In the genomic region with DNA sequence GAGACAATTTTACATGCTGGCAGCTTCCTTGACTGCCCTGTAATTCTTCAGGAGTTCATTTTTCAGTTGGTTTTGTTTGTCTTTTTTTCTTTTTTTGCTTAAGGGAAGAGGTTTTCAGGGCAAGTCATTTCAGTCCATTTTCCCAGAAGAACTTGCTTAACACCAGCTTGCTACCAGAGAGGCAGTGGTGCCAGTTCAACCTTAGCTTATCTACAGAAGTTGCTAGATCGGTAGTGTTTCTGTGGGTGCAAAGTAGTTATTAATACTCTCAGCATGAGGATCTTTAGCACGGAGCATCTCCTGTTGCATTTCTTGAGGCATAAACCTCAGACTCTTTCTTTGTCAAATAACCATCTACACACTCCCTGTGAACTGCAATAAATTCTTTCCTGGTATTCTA, we compare ENCODE assay signal across 13 cellular contexts. TPM values are rescaled to one million over a fixed set of nuclear protein-coding genes. Genes with fewer than 3 reads are reported as not detected.
DNase-seq lines count a peak whose midpoint lies in the region; ATAC-seq and TF ChIP-seq lines count a peak whose summit lies in the region.
"Had no signal": no experiment of that assay in that cellular context is flagged by ENCODE, and none has a peak within 500 bp of the region (broad histone marks: within the 10 kb centered on the region; RNA-seq: fewer than 3 reads in every experiment).

No MANE protein-coding gene starts in this region.

- H4K20me1 ChIP-seq in PC-3 (ENCODE audit: low read length) = no peaks in the 10 kb centered on the region

- H3K4me3 Mint-ChIP-seq in osteocyte (ENCODE audit: unreplicated experiment) = peak overlapping the region; percentile 96

- H3K27me3 ChIP-seq in PC-3 (ENCODE audit: low read length) (no peaks in the 10 kb centered on the region), duodenal mucosa (ENCODE audit: control insufficient read depth in 1 of 2, insufficient read depth in 2 of 2, low read length in 2 of 2) (no peaks in the 10 kb centered on the region), stomach (no peaks in the 10 kb centered on the region)
- H3K27me3 ChIP-seq: transverse colon had no signal

- H3K9me2 ChIP-seq in PC-3 (replicated peaks; ENCODE audit: low read length) = no peaks in the 10 kb centered on the region

- H3K9me3 ChIP-seq in PC-3 (ENCODE audit: low read length) (no peaks in the 10 kb centered on the region), duodenal mucosa (ENCODE audit: control insufficient read depth in 1 of 2, low read length in 2 of 2) (no peaks in the 10 kb centered on the region), stomach (no peaks in the 10 kb centered on the region)
- H3K9me3 ChIP-seq: transverse colon had no signal

- no peaks in the 10 kb centered on the region for H3K36me3 Mint-ChIP-seq in osteocyte (ENCODE audit: unreplicated experiment)
- H3K36me3 Mint-ChIP-seq: memory B cell had no signal

- WGBS in stomach, 5 donors = 52 to 76% (median 59%) methylated on average over 2 of the region's 2 CpGs

- H3K27me3 Mint-ChIP-seq in osteocyte (ENCODE audit: unreplicated experiment) = peaks cover 17% of the 10 kb centered on the region

- peak overlapping the region; percentile 95 for H2AFZ ChIP-seq in PC-3 (ENCODE audit: low read length)

- ATAC-seq in PC-3 = no peak
- no peak for ATAC-seq in left colon

- no peak overlapping the region for H3K27ac ChIP-seq in PC-3 (ENCODE audit: low read length)
- H3K27ac ChIP-seq in duodenal mucosa (ENCODE audit: low read depth, low read length) = no peak overlapping the region
- no peak overlapping the region for H3K27ac ChIP-seq in stomach
- H3K27ac ChIP-seq: KMS-11 had no signal

- H3K9ac ChIP-seq in PC-3 (ENCODE audit: low read length) (no peak overlapping the region), duodenal mucosa (ENCODE audit: low read depth in 1 of 2, low read length in 2 of 2) (no peak overlapping the region)
- H3K9ac ChIP-seq: KMS-11 had no signal

- H3K36me3 ChIP-seq in PC-3 (ENCODE audit: low read depth, low read length) (no peaks in the 10 kb centered on the region), duodenal mucosa (ENCODE audit: control insufficient read depth in 1 of 2, insufficient read depth in 2 of 2, low read length in 2 of 2) (no peaks in the 10 kb centered on the region), stomach (no peaks in the 10 kb centered on the region)
- H3K36me3 ChIP-seq: transverse colon had no signal

- no TSS peak for BruUV-seq in PC-3 (replicated peaks; lab: Mats Ljungman, UMichigan)

- CTCF ChIA-PET in PC-3 (lab: Charles Lee) = no interaction called here

- POLR2A ChIA-PET in PC-3 (lab: Charles Lee; ENCODE audit: unreplicated experiment) = interaction anchor here (0.5 to 0.6 kb wide), 4 partner anchors 20 to 689 kb away, joined by 3 to 5 read pairs (median 4); no protein-coding TSS in a partner anchor

- TF ChIP-seq CTCF in PC-3 (conservative IDR thresholded peaks at IDR 0.05; ENCODE audit: low read depth, low read length) (no peak), osteocyte (IDR thresholded peaks at IDR 0.05) (no peak), stomach (IDR thresholded peaks at IDR 0.05) (no peak)

- peaks cover 18% of the 10 kb centered on the region for H3K4me1 Mint-ChIP-seq in osteocyte (ENCODE audit: unreplicated experiment)

- H3K4me2 ChIP-seq in PC-3 (ENCODE audit: low read length) = peak overlapping the region; percentile 97
- H3K4me2 ChIP-seq: KMS-11 had no signal

- intact Hi-C loops in PC-3 (cut with micrococcal nuclease) = loop anchor here (2.0 to 5.0 kb wide), 2 partner anchors 32 to 239 kb away; partner anchors contain the start of gene IL7R
- intact Hi-C loops in left colon (cut with DNase I, micrococcal nuclease) = no loop called here
- intact Hi-C loops in stomach (cut with DNase I; ENCODE audit: low total_unique reads) = loop anchor here (5.0 kb wide), 1 partner anchor 309 kb away; no protein-coding TSS in a partner anchor

- H3K27ac Mint-ChIP-seq in osteocyte (ENCODE audit: unreplicated experiment) = no peak overlapping the region
- H3K27ac Mint-ChIP-seq: memory B cell had no signal

- H3F3A ChIP-seq in PC-3 (ENCODE audit: low read length, unreplicated experiment) = no peaks in the 10 kb centered on the region

- TF ChIP-seq EP300 in stomach (IDR thresholded peaks at IDR 0.05) = no peak

- H3K4me1 ChIP-seq in PC-3 (ENCODE audit: insufficient read depth, low read length) = peaks cover 9% of the 10 kb centered on the region
- H3K4me1 ChIP-seq in duodenal mucosa (ENCODE audit: control insufficient read depth in 1 of 2, insufficient read depth in 2 of 2, low read length in 2 of 2) = peaks cover 0 to 6% of the 10 kb centered on the region in 2 donors
- H3K4me1 ChIP-seq in stomach = peaks cover 0 to 17% (median 11%) of the 10 kb centered on the region in 4 donors

- H3K9me3 Mint-ChIP-seq in osteocyte (ENCODE audit: unreplicated experiment) = peaks cover 20% of the 10 kb centered on the region

- no peaks in the 10 kb centered on the region for H3K79me2 ChIP-seq in PC-3 (ENCODE audit: low read length)

- TF ChIP-seq POLR2A in stomach (IDR thresholded peaks at IDR 0.05) = no peak

- peak; percentile 9 for DNase-seq in G401 (ENCODE audit: low spot score)
- no peak for DNase-seq in PC-3
- no peak for DNase-seq in osteocyte (ENCODE audit: extremely low spot score, unreplicated experiment)
- no peak for DNase-seq in putamen (ENCODE audit: low spot score)
- DNase-seq in hypothalamus (lab: John Stamatoyannopoulos, UW) = no peak
- DNase-seq in left colon = no peak
- no peak for DNase-seq in stomach
- DNase-seq: NCI-H69, T1000 had no signal

- in situ Hi-C loops in G401 (cut with HindIII; ENCODE audit: low sequenced_read_pairs) = no loop called here

- H3K4me3 ChIP-seq in PC-3 (ENCODE audit: low read length) (peak overlapping the region; percentile 92), duodenal mucosa (ENCODE audit: low read depth in 1 of 2, low read length in 2 of 2) (peak overlapping the region; percentile 92 to 98), stomach (no peak overlapping the region)

RNA-seq across cellular contexts. Expression of gene SPEF2, which starts 1.1 kb away (rescaled TPM):
- 1.1 and 4.9 TPM in 2 replicates for total RNA-seq in G401 (2014; rRNA removed; shearing (Covaris generic))
- 2.3 and 2.7 TPM in 2 replicates for total RNA-seq in PC-3 (2014; rRNA removed)
- 5.5 and 7.9 TPM in 2 replicates for total RNA-seq in osteocyte
- total RNA-seq in left colon = 1 to 10 TPM; 3.0 to 5.0 TPM
- total RNA-seq in stomach = 10 to 100 TPM in 3 of 5 donors, 1 to 10 TPM in 2; 2.3 to 25.4 (median 10.3) TPM
- 1 to 10 TPM; 1.5 to 2.0 (median 1.7) TPM for polyA plus RNA-seq in stomach

Comparison
In these comparisons a context has a peak if more than half of its experiments do, and no peak if none do; other contexts are left out.
1. H3K4me3 ChIP-seq: peak in PC-3 (single experiment) and duodenal mucosa (2 of 2); none in stomach (0 of 4).
2. intact Hi-C loops: an anchor here in PC-3 (2.0 to 5.0 kb wide) and stomach (5.0 kb wide); none called in left colon.